Comparison of ENCODE assay signal across 1 cellular context in the genomic region with DNA sequence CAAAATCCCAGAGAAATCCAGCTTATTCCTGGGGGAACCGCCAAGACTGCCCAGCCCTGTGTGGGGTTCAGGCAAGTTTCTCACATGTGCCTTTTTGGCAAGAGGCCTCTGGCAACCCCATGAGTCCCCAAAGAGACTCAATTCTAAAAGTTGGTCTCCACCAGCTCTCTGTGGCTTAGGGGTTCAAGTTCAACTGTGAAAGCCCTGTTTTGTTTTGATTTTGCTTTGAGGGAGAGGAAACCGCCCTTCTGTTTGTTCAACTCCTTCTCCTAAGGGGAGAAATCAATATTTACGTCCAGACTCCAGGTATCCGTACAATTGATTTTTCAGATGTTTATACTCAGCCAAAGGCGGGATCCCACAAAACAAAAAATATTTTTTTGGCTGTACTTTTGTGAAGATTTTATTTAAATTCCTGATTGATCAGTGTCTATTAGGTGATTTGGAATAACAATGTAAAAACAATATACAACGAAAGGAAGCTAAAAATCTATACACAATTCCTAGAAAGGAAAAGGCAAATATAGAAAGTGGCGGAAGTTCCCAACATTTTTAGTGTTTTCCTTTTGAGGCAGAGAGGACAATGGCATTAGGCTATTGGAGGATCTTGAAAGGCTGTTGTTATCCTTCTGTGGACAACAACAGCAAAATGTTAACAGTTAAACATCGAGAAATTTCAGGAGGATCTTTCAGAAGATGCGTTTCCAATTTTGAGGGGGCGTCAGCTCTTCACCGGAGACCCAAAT.
TF ChIP-seq lines count a peak whose summit lies in the region.

No MANE protein-coding gene starts in this region.

TF ChIP-seq in K562, 482 proteins besides CTCF, POLR2A, EP300 and RAD21 (continued from another document and continues in another):
- TF ChIP-seq, protein P1, sequence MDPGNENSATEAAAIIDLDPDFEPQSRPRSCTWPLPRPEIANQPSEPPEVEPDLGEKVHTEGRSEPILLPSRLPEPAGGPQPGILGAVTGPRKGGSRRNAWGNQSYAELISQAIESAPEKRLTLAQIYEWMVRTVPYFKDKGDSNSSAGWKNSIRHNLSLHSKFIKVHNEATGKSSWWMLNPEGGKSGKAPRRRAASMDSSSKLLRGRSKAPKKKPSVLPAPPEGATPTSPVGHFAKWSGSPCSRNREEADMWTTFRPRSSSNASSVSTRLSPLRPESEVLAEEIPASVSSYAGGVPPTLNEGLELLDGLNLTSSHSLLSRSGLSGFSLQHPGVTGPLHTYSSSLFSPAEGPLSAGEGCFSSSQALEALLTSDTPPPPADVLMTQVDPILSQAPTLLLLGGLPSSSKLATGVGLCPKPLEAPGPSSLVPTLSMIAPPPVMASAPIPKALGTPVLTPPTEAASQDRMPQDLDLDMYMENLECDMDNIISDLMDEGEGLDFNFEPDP (CRISPR knock-in tag; IDR thresholded peaks at IDR 0.05): no peak
- TF ChIP-seq ZNF41 (CRISPR knock-in tag; conservative IDR thresholded peaks at IDR 0.05) (no peak), CHD4 (IDR thresholded peaks at IDR 0.05; ENCODE audit: insufficient read depth, insufficient replicate concordance, low read depth, low read length, poor library complexity, severe bottlenecking) (no peak), NFRKB (IDR thresholded peaks at IDR 0.05; ENCODE audit: low read depth) (peak; percentile 87), CBFA2T3 (IDR thresholded peaks at IDR 0.05) (no peak), GTF2A2 (tag; IDR thresholded peaks at IDR 0.05) (no peak), EGR1 (conservative IDR thresholded peaks at IDR 0.05) (peak; percentile 67)
- TF ChIP-seq, protein P2, sequence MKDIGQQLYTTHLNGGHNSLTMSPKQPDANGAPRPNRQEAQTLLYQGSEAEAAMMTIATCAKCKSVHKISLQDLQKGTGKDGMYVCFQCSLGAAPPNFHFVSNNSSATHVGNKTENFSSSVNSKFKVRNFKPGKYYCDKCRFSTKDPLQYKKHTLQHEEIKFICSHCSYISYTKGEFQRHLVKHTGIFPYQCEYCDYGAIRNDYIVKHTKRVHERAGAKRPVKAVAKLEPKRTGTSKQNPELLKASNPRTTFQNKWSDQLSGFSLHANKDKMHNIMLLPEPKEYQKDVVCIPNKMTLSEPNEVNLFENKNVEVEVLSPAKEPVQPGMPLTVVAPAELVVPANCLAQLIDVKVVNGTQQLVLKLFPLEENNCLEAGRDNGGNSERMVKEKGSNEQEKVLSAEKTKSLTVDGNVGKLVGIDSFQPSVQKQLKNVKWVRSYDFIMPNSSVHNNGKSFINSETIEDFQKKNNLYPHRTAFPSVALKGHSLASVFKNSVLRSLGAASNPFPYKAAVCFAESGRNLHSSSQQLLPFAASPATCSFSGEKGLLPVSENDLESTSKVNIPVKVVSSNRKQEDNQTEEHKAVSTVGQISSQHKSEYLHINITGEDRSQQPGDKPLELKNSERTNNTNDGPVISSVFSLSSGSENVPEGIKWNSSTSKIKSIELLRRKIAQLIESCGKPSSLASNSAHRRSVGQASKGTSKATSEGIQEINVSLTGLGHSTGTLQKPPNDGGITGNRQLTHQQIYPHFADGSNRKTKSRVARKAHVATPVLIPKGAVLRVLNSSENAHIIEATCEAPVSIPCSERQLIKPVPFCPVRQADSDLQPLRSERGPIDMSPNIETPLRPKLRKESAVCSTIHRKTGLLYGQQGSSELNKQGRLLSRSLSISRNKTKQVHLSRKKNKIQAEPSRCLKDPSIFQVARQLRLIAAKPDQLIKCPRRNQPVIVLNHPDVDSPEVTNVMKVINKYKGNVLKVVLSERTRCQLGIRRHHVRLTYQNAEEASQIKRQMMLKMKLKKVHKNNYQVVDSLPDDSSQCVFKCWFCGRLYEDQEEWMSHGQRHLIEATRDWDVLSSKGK (CRISPR knock-in tag; IDR thresholded peaks at IDR 0.05): no peak
- TF ChIP-seq, protein P3, sequence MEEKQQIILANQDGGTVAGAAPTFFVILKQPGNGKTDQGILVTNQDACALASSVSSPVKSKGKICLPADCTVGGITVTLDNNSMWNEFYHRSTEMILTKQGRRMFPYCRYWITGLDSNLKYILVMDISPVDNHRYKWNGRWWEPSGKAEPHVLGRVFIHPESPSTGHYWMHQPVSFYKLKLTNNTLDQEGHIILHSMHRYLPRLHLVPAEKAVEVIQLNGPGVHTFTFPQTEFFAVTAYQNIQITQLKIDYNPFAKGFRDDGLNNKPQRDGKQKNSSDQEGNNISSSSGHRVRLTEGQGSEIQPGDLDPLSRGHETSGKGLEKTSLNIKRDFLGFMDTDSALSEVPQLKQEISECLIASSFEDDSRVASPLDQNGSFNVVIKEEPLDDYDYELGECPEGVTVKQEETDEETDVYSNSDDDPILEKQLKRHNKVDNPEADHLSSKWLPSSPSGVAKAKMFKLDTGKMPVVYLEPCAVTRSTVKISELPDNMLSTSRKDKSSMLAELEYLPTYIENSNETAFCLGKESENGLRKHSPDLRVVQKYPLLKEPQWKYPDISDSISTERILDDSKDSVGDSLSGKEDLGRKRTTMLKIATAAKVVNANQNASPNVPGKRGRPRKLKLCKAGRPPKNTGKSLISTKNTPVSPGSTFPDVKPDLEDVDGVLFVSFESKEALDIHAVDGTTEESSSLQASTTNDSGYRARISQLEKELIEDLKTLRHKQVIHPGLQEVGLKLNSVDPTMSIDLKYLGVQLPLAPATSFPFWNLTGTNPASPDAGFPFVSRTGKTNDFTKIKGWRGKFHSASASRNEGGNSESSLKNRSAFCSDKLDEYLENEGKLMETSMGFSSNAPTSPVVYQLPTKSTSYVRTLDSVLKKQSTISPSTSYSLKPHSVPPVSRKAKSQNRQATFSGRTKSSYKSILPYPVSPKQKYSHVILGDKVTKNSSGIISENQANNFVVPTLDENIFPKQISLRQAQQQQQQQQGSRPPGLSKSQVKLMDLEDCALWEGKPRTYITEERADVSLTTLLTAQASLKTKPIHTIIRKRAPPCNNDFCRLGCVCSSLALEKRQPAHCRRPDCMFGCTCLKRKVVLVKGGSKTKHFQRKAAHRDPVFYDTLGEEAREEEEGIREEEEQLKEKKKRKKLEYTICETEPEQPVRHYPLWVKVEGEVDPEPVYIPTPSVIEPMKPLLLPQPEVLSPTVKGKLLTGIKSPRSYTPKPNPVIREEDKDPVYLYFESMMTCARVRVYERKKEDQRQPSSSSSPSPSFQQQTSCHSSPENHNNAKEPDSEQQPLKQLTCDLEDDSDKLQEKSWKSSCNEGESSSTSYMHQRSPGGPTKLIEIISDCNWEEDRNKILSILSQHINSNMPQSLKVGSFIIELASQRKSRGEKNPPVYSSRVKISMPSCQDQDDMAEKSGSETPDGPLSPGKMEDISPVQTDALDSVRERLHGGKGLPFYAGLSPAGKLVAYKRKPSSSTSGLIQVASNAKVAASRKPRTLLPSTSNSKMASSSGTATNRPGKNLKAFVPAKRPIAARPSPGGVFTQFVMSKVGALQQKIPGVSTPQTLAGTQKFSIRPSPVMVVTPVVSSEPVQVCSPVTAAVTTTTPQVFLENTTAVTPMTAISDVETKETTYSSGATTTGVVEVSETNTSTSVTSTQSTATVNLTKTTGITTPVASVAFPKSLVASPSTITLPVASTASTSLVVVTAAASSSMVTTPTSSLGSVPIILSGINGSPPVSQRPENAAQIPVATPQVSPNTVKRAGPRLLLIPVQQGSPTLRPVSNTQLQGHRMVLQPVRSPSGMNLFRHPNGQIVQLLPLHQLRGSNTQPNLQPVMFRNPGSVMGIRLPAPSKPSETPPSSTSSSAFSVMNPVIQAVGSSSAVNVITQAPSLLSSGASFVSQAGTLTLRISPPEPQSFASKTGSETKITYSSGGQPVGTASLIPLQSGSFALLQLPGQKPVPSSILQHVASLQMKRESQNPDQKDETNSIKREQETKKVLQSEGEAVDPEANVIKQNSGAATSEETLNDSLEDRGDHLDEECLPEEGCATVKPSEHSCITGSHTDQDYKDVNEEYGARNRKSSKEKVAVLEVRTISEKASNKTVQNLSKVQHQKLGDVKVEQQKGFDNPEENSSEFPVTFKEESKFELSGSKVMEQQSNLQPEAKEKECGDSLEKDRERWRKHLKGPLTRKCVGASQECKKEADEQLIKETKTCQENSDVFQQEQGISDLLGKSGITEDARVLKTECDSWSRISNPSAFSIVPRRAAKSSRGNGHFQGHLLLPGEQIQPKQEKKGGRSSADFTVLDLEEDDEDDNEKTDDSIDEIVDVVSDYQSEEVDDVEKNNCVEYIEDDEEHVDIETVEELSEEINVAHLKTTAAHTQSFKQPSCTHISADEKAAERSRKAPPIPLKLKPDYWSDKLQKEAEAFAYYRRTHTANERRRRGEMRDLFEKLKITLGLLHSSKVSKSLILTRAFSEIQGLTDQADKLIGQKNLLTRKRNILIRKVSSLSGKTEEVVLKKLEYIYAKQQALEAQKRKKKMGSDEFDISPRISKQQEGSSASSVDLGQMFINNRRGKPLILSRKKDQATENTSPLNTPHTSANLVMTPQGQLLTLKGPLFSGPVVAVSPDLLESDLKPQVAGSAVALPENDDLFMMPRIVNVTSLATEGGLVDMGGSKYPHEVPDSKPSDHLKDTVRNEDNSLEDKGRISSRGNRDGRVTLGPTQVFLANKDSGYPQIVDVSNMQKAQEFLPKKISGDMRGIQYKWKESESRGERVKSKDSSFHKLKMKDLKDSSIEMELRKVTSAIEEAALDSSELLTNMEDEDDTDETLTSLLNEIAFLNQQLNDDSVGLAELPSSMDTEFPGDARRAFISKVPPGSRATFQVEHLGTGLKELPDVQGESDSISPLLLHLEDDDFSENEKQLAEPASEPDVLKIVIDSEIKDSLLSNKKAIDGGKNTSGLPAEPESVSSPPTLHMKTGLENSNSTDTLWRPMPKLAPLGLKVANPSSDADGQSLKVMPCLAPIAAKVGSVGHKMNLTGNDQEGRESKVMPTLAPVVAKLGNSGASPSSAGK (IDR thresholded peaks at IDR 0.05): peak; percentile 52; the same call in 1 of the 2 replicates
- TF ChIP-seq, protein P4, sequence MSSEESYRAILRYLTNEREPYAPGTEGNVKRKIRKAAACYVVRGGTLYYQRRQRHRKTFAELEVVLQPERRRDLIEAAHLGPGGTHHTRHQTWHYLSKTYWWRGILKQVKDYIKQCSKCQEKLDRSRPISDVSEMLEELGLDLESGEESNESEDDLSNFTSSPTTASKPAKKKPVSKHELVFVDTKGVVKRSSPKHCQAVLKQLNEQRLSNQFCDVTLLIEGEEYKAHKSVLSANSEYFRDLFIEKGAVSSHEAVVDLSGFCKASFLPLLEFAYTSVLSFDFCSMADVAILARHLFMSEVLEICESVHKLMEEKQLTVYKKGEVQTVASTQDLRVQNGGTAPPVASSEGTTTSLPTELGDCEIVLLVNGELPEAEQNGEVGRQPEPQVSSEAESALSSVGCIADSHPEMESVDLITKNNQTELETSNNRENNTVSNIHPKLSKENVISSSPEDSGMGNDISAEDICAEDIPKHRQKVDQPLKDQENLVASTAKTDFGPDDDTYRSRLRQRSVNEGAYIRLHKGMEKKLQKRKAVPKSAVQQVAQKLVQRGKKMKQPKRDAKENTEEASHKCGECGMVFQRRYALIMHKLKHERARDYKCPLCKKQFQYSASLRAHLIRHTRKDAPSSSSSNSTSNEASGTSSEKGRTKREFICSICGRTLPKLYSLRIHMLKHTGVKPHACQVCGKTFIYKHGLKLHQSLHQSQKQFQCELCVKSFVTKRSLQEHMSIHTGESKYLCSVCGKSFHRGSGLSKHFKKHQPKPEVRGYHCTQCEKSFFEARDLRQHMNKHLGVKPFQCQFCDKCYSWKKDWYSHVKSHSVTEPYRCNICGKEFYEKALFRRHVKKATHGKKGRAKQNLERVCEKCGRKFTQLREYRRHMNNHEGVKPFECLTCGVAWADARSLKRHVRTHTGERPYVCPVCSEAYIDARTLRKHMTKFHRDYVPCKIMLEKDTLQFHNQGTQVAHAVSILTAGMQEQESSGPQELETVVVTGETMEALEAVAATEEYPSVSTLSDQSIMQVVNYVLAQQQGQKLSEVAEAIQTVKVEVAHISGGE (CRISPR knock-in tag; IDR thresholded peaks at IDR 0.05): no peak
- TF ChIP-seq, protein P5, sequence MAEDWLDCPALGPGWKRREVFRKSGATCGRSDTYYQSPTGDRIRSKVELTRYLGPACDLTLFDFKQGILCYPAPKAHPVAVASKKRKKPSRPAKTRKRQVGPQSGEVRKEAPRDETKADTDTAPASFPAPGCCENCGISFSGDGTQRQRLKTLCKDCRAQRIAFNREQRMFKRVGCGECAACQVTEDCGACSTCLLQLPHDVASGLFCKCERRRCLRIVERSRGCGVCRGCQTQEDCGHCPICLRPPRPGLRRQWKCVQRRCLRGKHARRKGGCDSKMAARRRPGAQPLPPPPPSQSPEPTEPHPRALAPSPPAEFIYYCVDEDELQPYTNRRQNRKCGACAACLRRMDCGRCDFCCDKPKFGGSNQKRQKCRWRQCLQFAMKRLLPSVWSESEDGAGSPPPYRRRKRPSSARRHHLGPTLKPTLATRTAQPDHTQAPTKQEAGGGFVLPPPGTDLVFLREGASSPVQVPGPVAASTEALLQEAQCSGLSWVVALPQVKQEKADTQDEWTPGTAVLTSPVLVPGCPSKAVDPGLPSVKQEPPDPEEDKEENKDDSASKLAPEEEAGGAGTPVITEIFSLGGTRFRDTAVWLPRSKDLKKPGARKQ (CRISPR knock-in tag; IDR thresholded peaks at IDR 0.05): no peak
- TF ChIP-seq, protein P6, sequence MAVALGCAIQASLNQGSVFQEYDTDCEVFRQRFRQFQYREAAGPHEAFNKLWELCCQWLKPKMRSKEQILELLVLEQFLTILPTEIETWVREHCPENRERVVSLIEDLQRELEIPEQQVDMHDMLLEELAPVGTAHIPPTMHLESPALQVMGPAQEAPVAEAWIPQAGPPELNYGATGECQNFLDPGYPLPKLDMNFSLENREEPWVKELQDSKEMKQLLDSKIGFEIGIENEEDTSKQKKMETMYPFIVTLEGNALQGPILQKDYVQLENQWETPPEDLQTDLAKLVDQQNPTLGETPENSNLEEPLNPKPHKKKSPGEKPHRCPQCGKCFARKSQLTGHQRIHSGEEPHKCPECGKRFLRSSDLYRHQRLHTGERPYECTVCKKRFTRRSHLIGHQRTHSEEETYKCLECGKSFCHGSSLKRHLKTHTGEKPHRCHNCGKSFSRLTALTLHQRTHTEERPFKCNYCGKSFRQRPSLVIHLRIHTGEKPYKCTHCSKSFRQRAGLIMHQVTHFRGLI (CRISPR knock-in tag; IDR thresholded peaks at IDR 0.05): 0 out of 2 replicates have a peak, but pooled peaks have one; percentile 29
